10 cellular contexts compared by ENCODE assay signal in genomic region chr7:151114151-151115090, GRCh38. TPM values are rescaled to one million over a fixed set of nuclear protein-coding genes. Genes with fewer than 3 reads are reported as not detected.
A peak's percentile ranks its signal among the peaks of the same experiment; 100 is the strongest.
DNase-seq lines count a peak whose midpoint lies in the region; ATAC-seq lines count a peak whose summit lies in the region.
"Had no signal": no experiment of that assay in that cellular context is flagged by ENCODE, and none has a peak within 500 bp of the region (broad histone marks: within the 10 kb centered on the region; RNA-seq: fewer than 3 reads in every experiment).

No MANE protein-coding gene starts in this region.

- H3K4me1 Mint-ChIP-seq in activated naive CD4-positive, alpha-beta T cell treated with anti-CD3 and anti-CD28 coated beads, Interleukin-2, amount 50 U/mL, for 24 hours = no peaks in the 10 kb centered on the region

- H3K27ac Mint-ChIP-seq in activated naive CD4-positive, alpha-beta T cell treated with anti-CD3 and anti-CD28 coated beads, Interleukin-2, amount 50 U/mL, for 24 hours = no peak overlapping the region

- H3K27me3 Mint-ChIP-seq in activated naive CD4-positive, alpha-beta T cell treated with anti-CD3 and anti-CD28 coated beads, Interleukin-2, amount 50 U/mL, for 24 hours = peaks cover 3% of the 10 kb centered on the region

- DNase-seq in activated naive CD4-positive, alpha-beta T cell (lab: John Stamatoyannopoulos, UW) = no peak
- DNase-seq in astrocyte of the hippocampus (ENCODE audit: low read depth, low spot score) (peak; percentile 59), kidney tubule cell (ENCODE audit: low spot score) (peak; percentile 44), ureter (ENCODE audit: low spot score) (peak; percentile 77), SHP77 treated with DMSO at 0.1 percent for 48 hours (lab: John Stamatoyannopoulos, UW) (no peak)

- ATAC-seq in GM18861 (IDR thresholded peaks at IDR 0.05; ENCODE audit: unreplicated experiment) = no peak
- ATAC-seq in GM18502 (IDR thresholded peaks at IDR 0.05; ENCODE audit: poor library complexity, unreplicated experiment) = no peak

- peak overlapping the region; percentile 36 for H3K4me3 Mint-ChIP-seq in activated naive CD4-positive, alpha-beta T cell treated with anti-CD3 and anti-CD28 coated beads, Interleukin-2, amount 50 U/mL, for 24 hours

- H3K9me3 Mint-ChIP-seq in activated naive CD4-positive, alpha-beta T cell treated with anti-CD3 and anti-CD28 coated beads, Interleukin-2, amount 50 U/mL, for 24 hours = no peaks in the 10 kb centered on the region

- peaks cover 4% of the 10 kb centered on the region for H3K36me3 Mint-ChIP-seq in activated naive CD4-positive, alpha-beta T cell treated with anti-CD3 and anti-CD28 coated beads, Interleukin-2, amount 50 U/mL, for 24 hours

RNA-seq across cellular contexts. Expression of gene AGAP3, which starts 28.1 kb away (rescaled TPM):
- total RNA-seq in ureter = 178 TPM

RNA-seq across cellular contexts. Expression of gene TMUB1, which starts 31.1 kb away (rescaled TPM):
- total RNA-seq in ureter = 24.9 TPM

RNA-seq across cellular contexts. Expression of gene FASTK, which starts 33.8 kb away (rescaled TPM):
- total RNA-seq in ureter = 91.7 TPM

RNA-seq across cellular contexts. Expression of gene GBX1, which starts 53.1 kb away (rescaled TPM):
- total RNA-seq in ureter = not detected
- total RNA-seq: M059J; T-helper 2 cell treated with Interferon-gamma antibody and Interleukin-4, amounts not matched to agents 100 ng/mL and 5 ng/mL, for 36 hours had no signal

RNA-seq across cellular contexts. Expression of gene SLC4A2, which starts 55.0 kb away (rescaled TPM):
- total RNA-seq in ureter = 74.2 TPM

Comparison
In these comparisons a context has a peak if more than half of its experiments do, and no peak if none do; other contexts are left out.
1. DNase-seq: peak in astrocyte of the hippocampus (single experiment), kidney tubule cell (single experiment) and ureter (single experiment); none in activated naive CD4-positive, alpha-beta T cell (0 of 4) and SHP77 treated with DMSO at 0.1 percent for 48 hours (single experiment).